ENCODE assay signal across 1 cellular context in genomic region chr17:7415784-7416183, GRCh38.
A peak's percentile ranks its signal among the peaks of the same experiment; 100 is the strongest.
TF ChIP-seq lines count a peak whose summit lies in the region.

No MANE protein-coding gene starts in this region.

TF ChIP-seq in HepG2, 621 proteins besides CTCF, POLR2A, EP300 and RAD21:
- TF ChIP-seq SAFB2 (CRISPR knock-in tag; IDR thresholded peaks at IDR 0.05; ENCODE audit: borderline replicate concordance, low read depth) (no peak), ZFP90 (CRISPR knock-in tag; IDR thresholded peaks at IDR 0.05; ENCODE audit: borderline replicate concordance) (no peak), CREB1 (IDR thresholded peaks at IDR 0.05) (peak; percentile 78), CREB1 (CRISPR knock-in tag; IDR thresholded peaks at IDR 0.05) (no peak), GABPB1 (CRISPR knock-in tag; IDR thresholded peaks at IDR 0.05) (no peak), ATF7 (IDR thresholded peaks at IDR 0.05) (peak; percentile 95), ATF7 (CRISPR knock-in tag; IDR thresholded peaks at IDR 0.05) (no peak), AKAP8 (CRISPR knock-in tag; IDR thresholded peaks at IDR 0.05) (no peak)
